30 cellular contexts compared by ENCODE assay signal in genomic region chr3:59939826-59940426, GRCh38.
"Had no signal": no experiment of that assay in that cellular context is flagged by ENCODE, and none has a peak within 500 bp of the region (broad histone marks: within the 10 kb centered on the region; RNA-seq: fewer than 3 reads in every experiment).

No MANE protein-coding gene starts in this region.

- H3K4me1 ChIP-seq: ascending aorta, esophagus squamous epithelium, pancreas, prostate gland, stomach, thyroid gland, upper lobe of left lung, vagina had no signal

- H3K4me1 Mint-ChIP-seq: neural crest cell had no signal

- H3K9me3 Mint-ChIP-seq: dendritic cell treated with granulocyte-macrophage colony-stimulating factor and Interleukin-4, amounts not matched to agents 40 ng/mL and 50 ng/mL, for 4 days; neural crest cell had no signal

- H3K9me3 ChIP-seq: ascending aorta, esophagus squamous epithelium, pancreas, prostate gland, stomach, thyroid gland, upper lobe of left lung, vagina had no signal

- H3K36me3 ChIP-seq: ascending aorta, esophagus squamous epithelium, pancreas, prostate gland, stomach, thyroid gland, upper lobe of left lung, vagina had no signal

- H3K27me3 ChIP-seq: ascending aorta, esophagus squamous epithelium, pancreas, stomach, thyroid gland, upper lobe of left lung, vagina had no signal

- H3K27me3 Mint-ChIP-seq: activated naive CD8-positive, alpha-beta T cell treated with anti-CD3 and anti-CD28 coated beads, Interleukin-2, amount 10 ng/mL, durations not matched to agents 7 days and 5 days; brain; dendritic cell treated with granulocyte-macrophage colony-stimulating factor and Interleukin-4, amounts not matched to agents 40 ng/mL and 50 ng/mL, for 4 days; stimulated activated naive B cell treated with anti-CD40 and anti-IgM and Interleukin-4, amounts not matched to agents 10 μg/mL and 1 μg/mL and 100 μg/mL, for 72 hours had no signal

- ATAC-seq: activated CD4-positive, CD25-positive, alpha-beta regulatory T cell treated with anti-CD3 and anti-CD28 coated beads, Interleukin-2, amount 50 U/mL, for 24 hours; pancreas had no signal

- H3K4me3 ChIP-seq: ascending aorta, esophagus squamous epithelium, pancreas, prostate gland, stomach, thyroid gland, upper lobe of left lung, vagina had no signal

- DNase-seq: activated CD4-positive, alpha-beta T cell treated with anti-CD3 and anti-CD28 coated beads for 48 hours; activated CD4-positive, alpha-beta T cell treated with anti-CD3 and anti-CD28 coated beads, Interleukin-2, amount 50 U/mL, for 48 hours; activated CD8-positive, alpha-beta memory T cell treated with anti-CD3 and anti-CD28 coated beads for 24 hours; activated effector memory CD4-positive, alpha-beta T cell treated with Interleukin-2 at 50 U/mL for 16 hours; activated naive CD4-positive, alpha-beta T cell treated with Interleukin-2 at 50 U/mL for 16 hours; activated naive CD8-positive, alpha-beta T cell treated with anti-CD3 and anti-CD28 coated beads, Interleukin-2, amount 10 ng/mL, durations not matched to agents 7 days and 5 days; caudate nucleus; esophagus squamous epithelium; foreskin melanocyte; islet precursor cell; mammary epithelial cell; nucleus accumbens; pancreas; retina; stimulated activated CD4-positive, alpha-beta T cell treated with anti-CD3 and anti-CD28 coated beads, Interleukin-15, amount 100 ng/mL, for 24 hours; stimulated activated CD4-positive, alpha-beta T cell treated with anti-CD3 and anti-CD28 coated beads, Interleukin-2, amount 100 ng/mL, for 24 hours; stimulated activated naive B cell treated with anti-CD40 and anti-IgM and Interleukin-4, amounts not matched to agents 10 μg/mL and 1 μg/mL and 100 μg/mL, for 72 hours; stomach; T-helper 9 cell; thyroid gland; upper lobe of left lung had no signal

- H3K36me3 Mint-ChIP-seq: activated naive CD8-positive, alpha-beta T cell treated with anti-CD3 and anti-CD28 coated beads, Interleukin-2, amount 10 ng/mL, durations not matched to agents 7 days and 5 days; brain; stimulated activated naive B cell treated with anti-CD40 and anti-IgM and Interleukin-4, amounts not matched to agents 10 μg/mL and 1 μg/mL and 100 μg/mL, for 72 hours had no signal

- H3K27ac ChIP-seq: ascending aorta, esophagus squamous epithelium, pancreas, prostate gland, stomach, thyroid gland, upper lobe of left lung, vagina, VCaP had no signal

- H3K27ac Mint-ChIP-seq: activated naive CD8-positive, alpha-beta T cell treated with anti-CD3 and anti-CD28 coated beads, Interleukin-2, amount 10 ng/mL, durations not matched to agents 7 days and 5 days; brain; stimulated activated naive B cell treated with anti-CD40 and anti-IgM and Interleukin-4, amounts not matched to agents 10 μg/mL and 1 μg/mL and 100 μg/mL, for 72 hours; T-helper 1 cell treated with Interleukin-12 subunit alpha and Interleukin-12 subunit beta and Interleukin-4 antibody, amounts not matched to agents 30 μg/mL and 1 μg/mL, for 36 hours had no signal

- H3K4me3 Mint-ChIP-seq: activated naive CD8-positive, alpha-beta T cell treated with anti-CD3 and anti-CD28 coated beads, Interleukin-2, amount 10 ng/mL, durations not matched to agents 7 days and 5 days; brain; dendritic cell treated with granulocyte-macrophage colony-stimulating factor and Interleukin-4, amounts not matched to agents 40 ng/mL and 50 ng/mL, for 4 days; neural crest cell; T-helper 1 cell treated with Interleukin-12 subunit alpha and Interleukin-12 subunit beta and Interleukin-4 antibody, amounts not matched to agents 30 μg/mL and 1 μg/mL, for 36 hours had no signal
